Comparison of ENCODE assay signal across 8 cellular contexts in the genomic region with DNA sequence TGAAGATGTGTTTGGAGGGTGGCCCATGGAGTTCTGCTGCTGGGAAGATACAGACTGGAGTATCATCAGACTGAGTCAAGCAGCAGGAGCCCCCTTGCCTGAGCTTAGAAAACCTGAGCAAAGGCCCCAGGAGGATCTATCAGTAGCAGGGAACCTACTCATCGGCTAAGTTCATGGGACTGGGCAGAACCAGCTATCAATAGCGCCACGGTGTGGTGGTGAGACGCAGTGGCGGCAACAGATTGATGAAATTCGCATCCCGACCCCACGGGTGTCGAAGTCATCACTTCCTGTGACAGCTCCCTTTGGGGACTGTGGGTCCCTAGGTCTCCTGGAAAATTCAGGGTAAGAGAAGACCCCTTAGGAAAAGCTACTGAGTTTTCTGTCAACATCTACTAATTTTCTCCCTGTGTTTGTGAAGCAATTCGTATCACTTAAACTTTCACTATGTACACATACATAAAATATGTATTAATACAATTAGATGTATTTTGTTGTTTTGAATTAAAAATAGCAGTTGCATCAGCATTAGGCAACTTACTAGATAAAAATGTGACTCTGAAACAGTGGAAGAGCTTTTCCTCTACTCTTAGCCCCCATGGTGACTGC. TPM values are rescaled to one million over a fixed set of nuclear protein-coding genes. Genes with fewer than 3 reads are reported as not detected.
DNase-seq lines count a peak whose midpoint lies in the region; ATAC-seq lines count a peak whose summit lies in the region.

No MANE protein-coding gene starts in this region.

- peak; percentile 20 for ATAC-seq in sciatic nerve

- intact Hi-C loops in sciatic nerve (cut with DNase I): no loop called here

- DNase-seq in SHP77 (lab: John Stamatoyannopoulos, UW): peak; percentile 60 to 62
- DNase-seq in SHP77 treated with DMSO at 0.1 percent for 48 hours (lab: John Stamatoyannopoulos, UW): no peak
- DNase-seq in NCI-H82 treated with DMSO at 0.1 percent for 48 hours (lab: John Stamatoyannopoulos, UW; ENCODE audit: unreplicated experiment): peak; percentile 22
- peak; percentile 79 for DNase-seq in activated CD8-positive, alpha-beta memory T cell treated with anti-CD3 and anti-CD28 coated beads, Interleukin-2, amount 50 U/mL, for 48 hours
- peak; percentile 11 for DNase-seq in foreskin melanocyte
- no peak for DNase-seq in sciatic nerve (ENCODE audit: low spot score)
- DNase-seq in KG1 (lab: John Stamatoyannopoulos, UW): no peak
- no peak for DNase-seq in NCI-H2029 treated with DMSO at 0.1 percent for 48 hours (lab: John Stamatoyannopoulos, UW)

RNA-seq across cellular contexts. Expression of a gene that starts 7.1 kb away (rescaled TPM):
- total RNA-seq in sciatic nerve: not detected

RNA-seq across cellular contexts. Expression of a gene that starts 7.7 kb away (rescaled TPM):
- not detected for total RNA-seq in sciatic nerve

RNA-seq across cellular contexts. Expression of a gene that starts 35.0 kb away (rescaled TPM):
- total RNA-seq in sciatic nerve: 42.9 TPM

Comparison
In these comparisons a context has a peak if more than half of its experiments do, and no peak if none do; other contexts are left out.
1. DNase-seq: peak in SHP77 (2 of 2), NCI-H82 treated with DMSO at 0.1 percent for 48 hours (single experiment), activated CD8-positive, alpha-beta memory T cell treated with anti-CD3 and anti-CD28 coated beads, Interleukin-2, amount 50 U/mL, for 48 hours (single experiment) and foreskin melanocyte (single experiment); none in SHP77 treated with DMSO at 0.1 percent for 48 hours (single experiment), sciatic nerve (single experiment), KG1 (single experiment) and NCI-H2029 treated with DMSO at 0.1 percent for 48 hours (single experiment).